Comparison of ENCODE assay signal across 18 cellular contexts in genomic region chr20:51403465-51404220, GRCh38.
DNase-seq lines count a peak whose midpoint lies in the region; ATAC-seq, FAIRE-seq and TF ChIP-seq lines count a peak whose summit lies in the region.
"Had no signal": no experiment of that assay in that cellular context is flagged by ENCODE, and none has a peak within 500 bp of the region (broad histone marks: within the 10 kb centered on the region; RNA-seq: fewer than 3 reads in every experiment).

No MANE protein-coding gene starts in this region.

- in situ Hi-C loops in HepG2 (cut with HindIII; ENCODE audit: extremely low pct_ligation_motif_present, low pct_unique_long_range_greater_than_20kb): no loop called here

- no peak for TF ChIP-seq POLR2A in HepG2 (IDR thresholded peaks at IDR 0.05; ENCODE audit: insufficient read depth in 1 of 2, low read depth in 2 of 2, low read length in 2 of 2)
- no peak for TF ChIP-seq POLR2A in right lobe of liver (IDR thresholded peaks at IDR 0.05)

- H3K4me3 ChIP-seq in HepG2 (replicated peaks in 1 of 3; ENCODE audit: insufficient read depth in 1 of 3, low read depth in 2 of 3, low read length in 3 of 3) (no peak overlapping the region), right lobe of liver (no peak overlapping the region), upper lobe of right lung (no peak overlapping the region), SK-N-SH (ENCODE audit: low read depth in 2 of 2, low read length in 1 of 2) (no peak overlapping the region)
- H3K4me3 ChIP-seq: left lung had no signal

- WGBS in HepG2 (ENCODE audit: low lambda C conversion rate): 84% methylated on average over 9 of the region's 9 CpGs
- 94% methylated on average over 6 of the region's 9 CpGs for WGBS in right lobe of liver (ENCODE audit: insufficient coverage, low coverage, low lambda C conversion rate, missing lambda C conversion rate)
- 90% methylated on average over 9 of the region's 9 CpGs for WGBS in SK-N-SH (ENCODE audit: low lambda C conversion rate)

- H3K4me1 Mint-ChIP-seq in activated B cell treated with CpG ODN at 0.5 μM for 24 hours: peaks cover 87% of the 10 kb centered on the region
- peaks cover 96 to 99% of the 10 kb centered on the region in 2 donors for H3K4me1 Mint-ChIP-seq in immature natural killer cell
- H3K4me1 Mint-ChIP-seq in CD14-positive monocyte: peaks cover 12% of the 10 kb centered on the region

- H3K36me3 ChIP-seq in HepG2 (replicated peaks in 1 of 2; ENCODE audit: control insufficient read depth in 1 of 2, insufficient read depth in 2 of 2, low read length in 2 of 2): peaks cover 0 to 8% of the 10 kb centered on the region in 2 experiments; a peak in 2 of 5 replicates
- H3K36me3 ChIP-seq in right lobe of liver: no peaks in the 10 kb centered on the region
- H3K36me3 ChIP-seq in upper lobe of right lung: no peaks in the 10 kb centered on the region
- H3K36me3 ChIP-seq in SK-N-SH (replicated peaks in 1 of 2; ENCODE audit: control insufficient read depth in 1 of 2, insufficient read depth in 2 of 2, low read length in 1 of 2): no peaks in the 10 kb centered on the region
- H3K36me3 ChIP-seq: left lung had no signal

- intact Hi-C loops in HepG2 (cut with micrococcal nuclease; ENCODE audit: unreplicated experiment): no loop called here
- intact Hi-C loops in right lobe of liver (cut with DNase I): no loop called here
- intact Hi-C loops in activated B cell treated with CpG ODN at 0.5 μM for 24 hours (cut with micrococcal nuclease): loop anchor here (1.0 to 10.0 kb wide), 8 partner anchors 11 to 789 kb away; partner anchors contain the start of genes NFATC2 and ZFP64
- intact Hi-C loops in upper lobe of right lung (cut with DNase I): no loop called here
- intact Hi-C loops in CD14-positive monocyte (cut with micrococcal nuclease): no loop called here

- H3K4me3 Mint-ChIP-seq in activated B cell treated with CpG ODN at 0.5 μM for 24 hours: no peak overlapping the region
- H3K4me3 Mint-ChIP-seq in immature natural killer cell: peak overlapping the region; percentile 72 to 88 (median 78)
- no peak overlapping the region for H3K4me3 Mint-ChIP-seq in CD14-positive monocyte

- TF ChIP-seq CTCF in HepG2 (CRISPR knock-in tag; IDR thresholded peaks at IDR 0.05) (peak; percentile 42), right lobe of liver (IDR thresholded peaks at IDR 0.05) (no peak), activated B cell treated with CpG ODN at 0.5 μM for 24 hours (IDR thresholded peaks at IDR 0.05) (no peak), upper lobe of right lung (IDR thresholded peaks at IDR 0.05) (no peak), SK-N-SH (IDR thresholded peaks at IDR 0.05) (no peak), CD14-positive monocyte (IDR thresholded peaks at IDR 0.05) (no peak)

- TF ChIP-seq RAD21 in HepG2 (CRISPR knock-in tag; IDR thresholded peaks at IDR 0.05): no peak
- no peak for TF ChIP-seq RAD21 in SK-N-SH (IDR thresholded peaks at IDR 0.05; ENCODE audit: low read length)

- no peaks in the 10 kb centered on the region for H3F3A ChIP-seq in SK-N-SH (replicated peaks; ENCODE audit: insufficient read depth)

- H3K9me2 ChIP-seq in SK-N-SH: no peaks in the 10 kb centered on the region

- H3K27ac ChIP-seq in HepG2 (ENCODE audit: extremely low read length, insufficient read depth, low read length): no peak overlapping the region
- H3K27ac ChIP-seq in right lobe of liver: no peak overlapping the region
- H3K27ac ChIP-seq in upper lobe of right lung: no peak overlapping the region
- H3K27ac ChIP-seq in SK-N-SH (ENCODE audit: low read depth in 2 of 2, low read length in 1 of 2): no peak overlapping the region
- H3K27ac ChIP-seq: left lung had no signal

- peak; percentile 51 for FAIRE-seq in HepG2 (lab: Jason Lieb, UNC)
- FAIRE-seq: TTC549 had no signal

- H3K27me3 Mint-ChIP-seq in activated B cell treated with CpG ODN at 0.5 μM for 24 hours (no peaks in the 10 kb centered on the region), immature natural killer cell (ENCODE audit: low read depth in 3 of 3) (peaks cover 20 to 56% (median 52%) of the 10 kb centered on the region in 3 donors), CD14-positive monocyte (ENCODE audit: low read depth in 3 of 3) (peaks cover 0 to 3% (median 0%) of the 10 kb centered on the region in 3 donors)

- H3K4me2 ChIP-seq in HepG2 (ENCODE audit: low read depth, low read length) (no peak overlapping the region), SK-N-SH (no peak overlapping the region)

- CTCF ChIA-PET in HepG2 (lab: Yijun Ruan, JAX; ENCODE audit: low intra/inter-chr PET ratio, low total read pairs): interaction anchor here (1.2 kb wide), 1 partner anchor 191 kb away, joined by 5 read pairs; no protein-coding TSS in a partner anchor
- CTCF ChIA-PET in activated B cell treated with CpG ODN at 0.5 μM for 24 hours (lab: Charles Lee): interaction anchor here (1.1 to 2.3 kb wide), 6 partner anchors 9 to 191 kb away, joined by 3 to 14 read pairs (median 6); no protein-coding TSS in a partner anchor
- CTCF ChIA-PET in SK-N-SH (lab: Yijun Ruan, JAX): interaction anchor here (0.9 kb wide), 1 partner anchor 220 kb away, joined by 3 read pairs; no protein-coding TSS in a partner anchor

- H4K20me1 ChIP-seq in HepG2 (ENCODE audit: insufficient read depth, low read length) (no peaks in the 10 kb centered on the region), SK-N-SH (ENCODE audit: insufficient read depth) (no peaks in the 10 kb centered on the region)

- H2AFZ ChIP-seq in HepG2 (ENCODE audit: low read length) (no peak overlapping the region), SK-N-SH (ENCODE audit: low read depth) (no peak overlapping the region)

- ATAC-seq in HepG2 (peak; percentile 38; the same call in 1 of the 3 replicates), right lobe of liver (no peak), activated B cell treated with CpG ODN at 0.5 μM for 24 hours (ENCODE audit: low read depth) (no peak), upper lobe of right lung (no peak), HG03460 (IDR thresholded peaks at IDR 0.05; ENCODE audit: unreplicated experiment) (no peak)

- no TSS peak for BruUV-seq in HepG2 (replicated peaks; lab: Mats Ljungman, UMichigan)

- H3K27me3 ChIP-seq in HepG2 (ENCODE audit: control insufficient read depth in 1 of 2, insufficient read depth in 2 of 2, low read length in 2 of 2) (no peaks in the 10 kb centered on the region), right lobe of liver (no peaks in the 10 kb centered on the region), upper lobe of right lung (no peaks in the 10 kb centered on the region), SK-N-SH (ENCODE audit: insufficient read depth) (no peaks in the 10 kb centered on the region)
- H3K27me3 ChIP-seq: left lung had no signal

- no peaks in the 10 kb centered on the region for H3K4me1 ChIP-seq in HepG2 (ENCODE audit: insufficient read depth, low read length)
- peaks cover 0 to 16% (median 5%) of the 10 kb centered on the region in 4 donors for H3K4me1 ChIP-seq in right lobe of liver
- peaks cover 6% of the 10 kb centered on the region for H3K4me1 ChIP-seq in upper lobe of right lung
- no peaks in the 10 kb centered on the region; a peak in 1 of 4 replicates for H3K4me1 ChIP-seq in SK-N-SH (ENCODE audit: control insufficient read depth in 1 of 2, insufficient read depth in 2 of 2, low read depth in 1 of 2, low read length in 1 of 2)

- H3K9me3 ChIP-seq in HepG2 (ENCODE audit: low read length) (no peaks in the 10 kb centered on the region), right lobe of liver (no peaks in the 10 kb centered on the region), upper lobe of right lung (no peaks in the 10 kb centered on the region), SK-N-SH (no peaks in the 10 kb centered on the region)
- H3K9me3 ChIP-seq: left lung had no signal

- DNase-seq in HepG2 (ENCODE audit: low spot score): no peak
- DNase-seq in right lobe of liver: no peak
- no peak for DNase-seq in activated B cell treated with CpG ODN at 0.5 μM for 24 hours
- DNase-seq in immature natural killer cell: no peak
- DNase-seq in upper lobe of right lung: peak; percentile 19
- no peak for DNase-seq in SK-N-SH
- no peak for DNase-seq in CD14-positive monocyte (ENCODE audit: low spot score)
- DNase-seq: central memory CD4-positive, alpha-beta T cell; foreskin fibroblast; HCEC 1CT; KG1; left lung; NCI-H1105; NCI-H2227 treated with DMSO at 0.1 percent for 48 hours; posterior cingulate gyrus; SHP77 treated with DMSO at 0.1 percent for 48 hours had no signal

- peak overlapping the region; percentile 99 for H3K27ac Mint-ChIP-seq in activated B cell treated with CpG ODN at 0.5 μM for 24 hours
- peak overlapping the region; percentile 99 to 100 (median 99) for H3K27ac Mint-ChIP-seq in immature natural killer cell
- peak overlapping the region in 3 of 7 donors; percentile 26 to 76 (median 38) for H3K27ac Mint-ChIP-seq in CD14-positive monocyte

- TF ChIP-seq EP300 in HepG2 (IDR thresholded peaks at IDR 0.05; ENCODE audit: low read depth in 2 of 2, low read length in 2 of 2) (no peak), HepG2 (CRISPR knock-in tag; IDR thresholded peaks at IDR 0.05; ENCODE audit: borderline replicate concordance) (no peak), SK-N-SH (IDR thresholded peaks at IDR 0.05; ENCODE audit: borderline replicate concordance in 1 of 2, low read depth in 1 of 2, low read length in 1 of 2) (no peak)

- H3K36me3 Mint-ChIP-seq in activated B cell treated with CpG ODN at 0.5 μM for 24 hours (ENCODE audit: low read depth) (peaks cover 59% of the 10 kb centered on the region), immature natural killer cell (peaks cover 22 to 54% (median 28%) of the 10 kb centered on the region in 3 donors), CD14-positive monocyte (no peaks in the 10 kb centered on the region)

- H3K9ac ChIP-seq in HepG2 (ENCODE audit: insufficient read depth, low read depth, low read length) (no peak overlapping the region), SK-N-SH (no peak overlapping the region)

- H3K9me3 Mint-ChIP-seq in activated B cell treated with CpG ODN at 0.5 μM for 24 hours (peaks cover 2% of the 10 kb centered on the region), immature natural killer cell (no peaks in the 10 kb centered on the region), CD14-positive monocyte (no peaks in the 10 kb centered on the region)

- POLR2A ChIA-PET in HepG2 (lab: Yijun Ruan, JAX) (no interaction called here), activated B cell treated with CpG ODN at 0.5 μM for 24 hours (lab: Charles Lee) (interaction anchor here (0.7 to 2.1 kb wide), 14 partner anchors 11 to 151 kb away, joined by 3 to 23 read pairs (median 8); partner anchors contain the start of gene NFATC2), SK-N-SH (lab: Yijun Ruan, JAX) (no interaction called here)

- H3K79me2 ChIP-seq in HepG2 (ENCODE audit: insufficient read depth, low read length) (no peaks in the 10 kb centered on the region), SK-N-SH (ENCODE audit: insufficient read depth) (no peaks in the 10 kb centered on the region)

TF ChIP-seq in HepG2, 621 proteins besides CTCF, POLR2A, EP300 and RAD21 (continues in another document):
- TF ChIP-seq ZSCAN9 (CRISPR knock-in tag; IDR thresholded peaks at IDR 0.05; ENCODE audit: borderline replicate concordance): no peak
- no peak for TF ChIP-seq BHLHE40 (IDR thresholded peaks at IDR 0.05; ENCODE audit: low read length)

TF ChIP-seq in SK-N-SH, 30 proteins besides CTCF, POLR2A, EP300 and RAD21:
- TF ChIP-seq POLR2AphosphoS5 (IDR thresholded peaks at IDR 0.05; ENCODE audit: low read depth, low read length) (no peak), RCOR1 (IDR thresholded peaks at IDR 0.05; ENCODE audit: low read length) (no peak), GABPA (IDR thresholded peaks at IDR 0.05; ENCODE audit: low read depth) (no peak)

Comparison
In these comparisons a context has a peak if more than half of its experiments do, and no peak if none do; other contexts are left out.
1. H3K4me3 Mint-ChIP-seq: peak in immature natural killer cell (5 of 5); none in activated B cell treated with CpG ODN at 0.5 μM for 24 hours (single experiment) and CD14-positive monocyte (0 of 2).
2. Of the 25 proteins assayed by ChIP-seq in both HepG2 and SK-N-SH: peak only in HepG2: CTCF and SMC3; only in SK-N-SH: none; in both: none; in neither: 23.